ENCODE assay signal across 1 cellular context in the genomic region with DNA sequence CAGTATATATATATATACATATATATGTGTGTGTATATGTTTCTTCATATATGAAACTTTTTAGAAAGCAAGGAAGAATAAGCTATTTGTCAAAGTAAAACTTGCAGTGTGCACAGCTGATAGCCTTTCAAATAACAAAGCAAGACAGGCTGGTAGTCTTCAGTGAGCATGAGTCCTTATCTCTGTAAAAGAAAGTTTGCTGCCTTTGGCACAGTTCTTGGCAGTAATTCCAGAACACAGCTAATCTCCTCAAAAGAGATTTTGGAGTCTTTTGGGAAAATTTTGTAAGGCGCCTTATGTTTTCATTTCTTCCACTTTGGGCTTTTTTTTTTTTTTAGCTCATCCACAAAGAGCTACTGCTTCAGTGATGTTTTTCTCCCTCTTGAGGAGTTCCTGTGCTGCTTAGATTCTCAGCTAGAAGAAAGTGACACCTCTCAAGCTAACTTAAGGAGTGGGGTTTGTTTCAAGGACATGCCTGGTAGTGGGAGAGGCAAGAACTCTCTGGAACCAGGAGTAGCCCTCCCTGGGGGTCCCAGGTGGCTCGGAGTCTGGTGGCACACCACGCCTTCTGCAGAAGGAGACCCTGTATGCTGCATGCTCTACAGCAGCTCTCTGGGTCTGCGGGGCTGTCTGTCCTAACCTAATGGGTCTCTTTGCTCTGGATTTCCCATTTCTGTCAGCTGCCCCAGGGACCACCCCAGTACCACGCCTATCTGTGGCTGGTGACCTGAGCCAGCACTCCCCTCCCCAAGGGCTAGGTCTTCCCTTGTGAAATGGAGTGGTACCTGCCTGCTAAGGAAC.
TF ChIP-seq lines count a peak whose summit lies in the region.

No MANE protein-coding gene starts in this region.

TF ChIP-seq in HepG2, 621 proteins besides CTCF, POLR2A, EP300 and RAD21:
- TF ChIP-seq ZNF614 (CRISPR knock-in tag; IDR thresholded peaks at IDR 0.05; ENCODE audit: borderline replicate concordance) (no peak), ZNF616 (CRISPR knock-in tag; IDR thresholded peaks at IDR 0.05; ENCODE audit: low read depth) (no peak), ZBTB7A (CRISPR knock-in tag; IDR thresholded peaks at IDR 0.05) (0 out of 2 replicates have a peak, but pooled peaks have one; percentile 30), ZNF33B (CRISPR knock-in tag; IDR thresholded peaks at IDR 0.05) (no peak), GZF1 (CRISPR knock-in tag; IDR thresholded peaks at IDR 0.05) (no peak), PAWR (CRISPR knock-in tag; IDR thresholded peaks at IDR 0.05; ENCODE audit: borderline replicate concordance) (no peak), ZNF24 (IDR thresholded peaks at IDR 0.05) (no peak), PAX8 (CRISPR knock-in tag; IDR thresholded peaks at IDR 0.05; ENCODE audit: borderline replicate concordance) (no peak), EZH2 (conservative IDR thresholded peaks at IDR 0.05; ENCODE audit: low read depth, low read length) (no peak), HMG20B (CRISPR knock-in tag; conservative IDR thresholded peaks at IDR 0.05) (no peak), ONECUT2 (CRISPR knock-in tag; IDR thresholded peaks at IDR 0.05) (no peak), ATF6 (CRISPR knock-in tag; conservative IDR thresholded peaks at IDR 0.05) (no peak), KLF9 (CRISPR knock-in tag; IDR thresholded peaks at IDR 0.05; ENCODE audit: low read depth) (no peak), KDM2A (CRISPR knock-in tag; IDR thresholded peaks at IDR 0.05; ENCODE audit: borderline replicate concordance, low read depth) (peak; percentile 34; the same call in 1 of the 2 replicates), ZNF44 (CRISPR knock-in tag; IDR thresholded peaks at IDR 0.05) (no peak), ZNF841 (CRISPR knock-in tag; IDR thresholded peaks at IDR 0.05; ENCODE audit: borderline replicate concordance) (no peak), ZNF17 (CRISPR knock-in tag; IDR thresholded peaks at IDR 0.05) (no peak), TFDP2 (CRISPR knock-in tag; IDR thresholded peaks at IDR 0.05) (no peak), ZSCAN5A (CRISPR knock-in tag; IDR thresholded peaks at IDR 0.05; ENCODE audit: borderline replicate concordance) (peak; percentile 44; the same call in 1 of the 2 replicates), TOPORS (CRISPR knock-in tag; IDR thresholded peaks at IDR 0.05) (no peak), ATF1 (CRISPR knock-in tag; IDR thresholded peaks at IDR 0.05) (no peak), HDAC2 (CRISPR knock-in tag; IDR thresholded peaks at IDR 0.05) (no peak)
- TF ChIP-seq, protein P1, sequence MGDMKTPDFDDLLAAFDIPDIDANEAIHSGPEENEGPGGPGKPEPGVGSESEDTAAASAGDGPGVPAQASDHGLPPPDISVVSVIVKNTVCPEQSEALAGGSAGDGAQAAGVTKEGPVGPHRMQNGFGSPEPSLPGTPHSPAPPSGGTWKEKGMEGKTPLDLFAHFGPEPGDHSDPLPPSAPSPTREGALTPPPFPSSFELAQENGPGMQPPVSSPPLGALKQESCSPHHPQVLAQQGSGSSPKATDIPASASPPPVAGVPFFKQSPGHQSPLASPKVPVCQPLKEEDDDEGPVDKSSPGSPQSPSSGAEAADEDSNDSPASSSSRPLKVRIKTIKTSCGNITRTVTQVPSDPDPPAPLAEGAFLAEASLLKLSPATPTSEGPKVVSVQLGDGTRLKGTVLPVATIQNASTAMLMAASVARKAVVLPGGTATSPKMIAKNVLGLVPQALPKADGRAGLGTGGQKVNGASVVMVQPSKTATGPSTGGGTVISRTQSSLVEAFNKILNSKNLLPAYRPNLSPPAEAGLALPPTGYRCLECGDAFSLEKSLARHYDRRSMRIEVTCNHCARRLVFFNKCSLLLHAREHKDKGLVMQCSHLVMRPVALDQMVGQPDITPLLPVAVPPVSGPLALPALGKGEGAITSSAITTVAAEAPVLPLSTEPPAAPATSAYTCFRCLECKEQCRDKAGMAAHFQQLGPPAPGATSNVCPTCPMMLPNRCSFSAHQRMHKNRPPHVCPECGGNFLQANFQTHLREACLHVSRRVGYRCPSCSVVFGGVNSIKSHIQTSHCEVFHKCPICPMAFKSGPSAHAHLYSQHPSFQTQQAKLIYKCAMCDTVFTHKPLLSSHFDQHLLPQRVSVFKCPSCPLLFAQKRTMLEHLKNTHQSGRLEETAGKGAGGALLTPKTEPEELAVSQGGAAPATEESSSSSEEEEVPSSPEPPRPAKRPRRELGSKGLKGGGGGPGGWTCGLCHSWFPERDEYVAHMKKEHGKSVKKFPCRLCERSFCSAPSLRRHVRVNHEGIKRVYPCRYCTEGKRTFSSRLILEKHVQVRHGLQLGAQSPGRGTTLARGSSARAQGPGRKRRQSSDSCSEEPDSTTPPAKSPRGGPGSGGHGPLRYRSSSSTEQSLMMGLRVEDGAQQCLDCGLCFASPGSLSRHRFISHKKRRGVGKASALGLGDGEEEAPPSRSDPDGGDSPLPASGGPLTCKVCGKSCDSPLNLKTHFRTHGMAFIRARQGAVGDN (CRISPR knock-in tag; IDR thresholded peaks at IDR 0.05), result peak; percentile 66
- TF ChIP-seq, protein P2, sequence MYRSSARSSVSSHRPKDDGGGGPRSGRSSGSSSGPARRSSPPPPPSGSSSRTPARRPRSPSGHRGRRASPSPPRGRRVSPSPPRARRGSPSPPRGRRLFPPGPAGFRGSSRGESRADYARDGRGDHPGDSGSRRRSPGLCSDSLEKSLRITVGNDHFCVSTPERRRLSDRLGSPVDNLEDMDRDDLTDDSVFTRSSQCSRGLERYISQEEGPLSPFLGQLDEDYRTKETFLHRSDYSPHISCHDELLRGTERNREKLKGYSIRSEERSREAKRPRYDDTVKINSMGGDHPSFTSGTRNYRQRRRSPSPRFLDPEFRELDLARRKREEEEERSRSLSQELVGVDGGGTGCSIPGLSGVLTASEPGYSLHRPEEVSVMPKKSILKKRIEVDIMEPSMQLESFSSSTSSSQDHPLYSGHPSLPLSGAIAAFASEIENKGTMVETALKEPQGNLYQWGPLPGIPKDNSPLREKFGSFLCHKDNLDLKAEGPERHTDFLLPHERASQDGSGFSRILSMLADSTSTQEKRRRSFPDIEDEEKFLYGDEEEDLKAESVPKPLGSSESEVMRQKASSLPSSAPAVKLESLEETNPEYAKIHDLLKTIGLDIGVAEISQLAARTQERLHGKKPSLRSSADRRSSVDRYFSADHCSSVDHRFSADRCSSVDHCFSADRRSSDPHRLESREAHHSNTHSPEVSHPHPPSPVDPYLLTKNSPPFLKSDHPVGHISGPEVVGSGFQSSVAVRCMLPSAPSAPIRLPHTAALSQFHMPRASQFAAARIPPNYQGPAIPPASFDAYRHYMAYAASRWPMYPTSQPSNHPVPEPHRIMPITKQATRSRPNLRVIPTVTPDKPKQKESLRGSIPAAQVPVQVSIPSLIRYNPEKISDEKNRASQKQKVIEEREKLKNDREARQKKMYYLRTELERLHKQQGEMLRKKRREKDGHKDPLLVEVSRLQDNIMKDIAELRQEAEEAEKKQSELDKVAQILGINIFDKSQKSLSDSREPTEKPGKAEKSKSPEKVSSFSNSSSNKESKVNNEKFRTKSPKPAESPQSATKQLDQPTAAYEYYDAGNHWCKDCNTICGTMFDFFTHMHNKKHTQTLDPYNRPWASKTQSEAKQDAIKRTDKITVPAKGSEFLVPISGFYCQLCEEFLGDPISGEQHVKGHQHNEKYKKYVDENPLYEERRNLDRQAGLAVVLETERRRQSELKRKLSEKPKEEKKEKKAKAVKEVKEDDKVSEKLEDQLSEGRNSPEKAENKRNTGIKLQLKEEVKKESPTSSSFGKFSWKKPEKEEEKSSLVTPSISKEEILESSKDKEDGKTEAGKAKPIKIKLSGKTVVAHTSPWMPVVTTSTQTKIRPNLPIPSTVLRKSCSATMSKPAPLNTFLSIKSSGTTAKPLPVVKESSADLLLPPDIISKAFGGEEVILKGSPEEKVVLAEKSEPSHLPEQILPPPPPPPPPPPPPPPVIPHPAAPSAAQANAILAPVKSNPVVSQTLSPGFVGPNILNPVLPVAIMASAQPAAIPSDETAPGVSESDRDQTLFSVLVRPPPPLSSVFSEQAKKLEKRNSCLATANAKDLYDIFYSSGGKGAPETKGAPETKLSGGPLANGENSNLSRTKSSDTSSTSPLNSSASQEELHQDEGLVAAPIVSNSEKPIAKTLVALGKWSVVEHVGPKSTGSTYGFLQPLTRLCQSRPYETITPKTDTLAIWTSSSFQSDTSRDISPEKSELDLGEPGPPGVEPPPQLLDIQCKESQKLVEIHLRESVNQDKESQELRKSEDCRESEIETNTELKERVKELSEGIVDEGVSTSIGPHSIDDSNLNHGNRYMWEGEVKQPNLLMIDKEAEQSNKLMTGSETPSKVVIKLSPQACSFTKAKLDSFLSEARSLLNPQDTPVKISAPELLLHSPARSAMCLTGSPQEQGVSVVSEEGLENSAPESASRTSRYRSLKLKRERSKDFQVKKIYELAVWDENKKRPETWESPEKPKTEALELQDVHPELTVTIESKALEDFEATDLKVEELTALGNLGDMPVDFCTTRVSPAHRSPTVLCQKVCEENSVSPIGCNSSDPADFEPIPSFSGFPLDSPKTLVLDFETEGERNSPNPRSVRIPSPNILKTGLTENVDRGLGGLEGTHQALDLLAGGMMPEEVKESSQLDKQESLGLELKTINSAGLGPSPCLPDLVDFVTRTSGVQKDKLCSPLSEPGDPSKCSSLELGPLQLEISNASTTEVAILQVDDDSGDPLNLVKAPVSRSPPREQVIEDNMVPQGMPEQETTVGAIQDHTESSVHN (CRISPR knock-in tag; IDR thresholded peaks at IDR 0.05), result 0 out of 2 replicates have a peak, but pooled peaks have one; percentile 17
